Comparison of ENCODE assay signal across 8 cellular contexts in genomic region chr19:15379996-15380647, GRCh38. TPM values are rescaled to one million over a fixed set of nuclear protein-coding genes. Genes with fewer than 3 reads are reported as not detected.
DNase-seq lines count a peak whose midpoint lies in the region; ATAC-seq and TF ChIP-seq lines count a peak whose summit lies in the region.

No MANE protein-coding gene starts in this region.

- H3K4me3 ChIP-seq in dorsolateral prefrontal cortex: peak overlapping the region; percentile 52 to 100 (median 96)
- H3K4me3 ChIP-seq in mesenchymal stem cell (ENCODE audit: insufficient read depth in 1 of 2, low read depth in 1 of 2, low read length in 2 of 2): peak overlapping the region; percentile 73 to 86

- H2BK120ac ChIP-seq in mesenchymal stem cell (ENCODE audit: low read depth, low read length): peak overlapping the region; percentile 71

- H4K8ac ChIP-seq in mesenchymal stem cell (ENCODE audit: low read length): peak overlapping the region; percentile 63

- no peak overlapping the region for H2BK15ac ChIP-seq in mesenchymal stem cell (ENCODE audit: low read depth, poor library complexity, severe bottlenecking)

- ATAC-seq in HG03571 (IDR thresholded peaks at IDR 0.05; ENCODE audit: unreplicated experiment): peak; percentile 41

- DNase-seq in NCI-H1694 (lab: John Stamatoyannopoulos, UW): peak; percentile 53
- DNase-seq in NCI-H1694 treated with DMSO at 0.1 percent for 48 hours (lab: John Stamatoyannopoulos, UW): no peak
- DNase-seq in GM20000 (ENCODE audit: low spot score): peak; percentile 65
- DNase-seq in RPMI7951 (ENCODE audit: low read depth): peak; percentile 43
- no peak for DNase-seq in dorsolateral prefrontal cortex
- peak; percentile 51 for DNase-seq in mesenchymal stem cell
- peak; percentile 82 for DNase-seq in ureter (ENCODE audit: low spot score)

- H3K36me3 ChIP-seq in mesenchymal stem cell (ENCODE audit: control insufficient read depth in 1 of 2, insufficient read depth in 2 of 2, low read depth in 1 of 2, low read length in 2 of 2): peaks cover 7 to 20% of the 10 kb centered on the region in 2 experiments

- peak overlapping the region in 1 of 2 experiments; percentile 87 for H2BK12ac ChIP-seq in mesenchymal stem cell (ENCODE audit: low read length in 2 of 2)

- H2AK5ac ChIP-seq in mesenchymal stem cell (ENCODE audit: low read length, severe bottlenecking): no peak overlapping the region

- peaks cover 9% of the 10 kb centered on the region for H3K79me1 ChIP-seq in mesenchymal stem cell (replicated peaks; ENCODE audit: low read length, poor library complexity, severe bottlenecking)

- peak overlapping the region; percentile 90 to 91 for H3K4ac ChIP-seq in mesenchymal stem cell (ENCODE audit: low read depth in 1 of 2, low read length in 2 of 2)

- no peaks in the 10 kb centered on the region for H3K9me3 ChIP-seq in mesenchymal stem cell (ENCODE audit: control insufficient read depth, low read length)

- peak overlapping the region; percentile 22 for H4K91ac ChIP-seq in mesenchymal stem cell (ENCODE audit: low read length)

- peak overlapping the region in 1 of 2 experiments; percentile 100 for H3K14ac ChIP-seq in mesenchymal stem cell (ENCODE audit: low read length in 2 of 2)

- peak overlapping the region; percentile 90 for H3K9ac ChIP-seq in mesenchymal stem cell (ENCODE audit: low read length)

- 2% methylated on average over 29 of the region's 56 CpGs for WGBS in mesenchymal stem cell

- H3K18ac ChIP-seq in mesenchymal stem cell (ENCODE audit: low read depth in 1 of 2, low read length in 2 of 2): peak overlapping the region; percentile 89 to 96

- no peaks in the 10 kb centered on the region for H3K27me3 ChIP-seq in dorsolateral prefrontal cortex
- H3K27me3 ChIP-seq in mesenchymal stem cell (ENCODE audit: control insufficient read depth in 1 of 2, insufficient read depth in 1 of 2, low read length in 2 of 2): no peaks in the 10 kb centered on the region

- peak overlapping the region; percentile 87 for H3K4me2 ChIP-seq in mesenchymal stem cell (ENCODE audit: low read length, poor library complexity, severe bottlenecking)

- H3K27ac ChIP-seq in dorsolateral prefrontal cortex (peak overlapping the region in 58 of 59 donors; percentile 7 to 99 (median 94)), mesenchymal stem cell (ENCODE audit: low read length, poor library complexity, severe bottlenecking) (peak overlapping the region; percentile 64)

- peak overlapping the region in 1 of 2 experiments; percentile 50 for H3K23ac ChIP-seq in mesenchymal stem cell (ENCODE audit: low read length in 2 of 2)

- H2BK5ac ChIP-seq in mesenchymal stem cell (ENCODE audit: low read depth, low read length, poor library complexity, severe bottlenecking): peak overlapping the region; percentile 57

- TF ChIP-seq CTCF in GM20000 (IDR thresholded peaks at IDR 0.05; ENCODE audit: extremely low read depth, missing control alignments) (no peak), dorsolateral prefrontal cortex (IDR thresholded peaks at IDR 0.05 in 54 of 56, conservative IDR thresholded peaks at IDR 0.05 in 2 of 56; ENCODE audit: low read depth in 1 of 56, partially characterized antibody in 56 of 56) (peak in 9 of 56 donors; percentile 6 to 35 (median 12))

- intact Hi-C loops in dorsolateral prefrontal cortex (cut with DNase I): loop anchor here (1.0 to 10.0 kb wide), 5 partner anchors 39 to 175 kb away; partner anchors contain the start of gene BRD4 (in 1 of the 2)

- peak overlapping the region; percentile 91 for H2AFZ ChIP-seq in mesenchymal stem cell (ENCODE audit: low read depth, low read length)

- H3K4me1 ChIP-seq in mesenchymal stem cell (ENCODE audit: control insufficient read depth, insufficient read depth, low read depth, low read length): peaks cover 22% of the 10 kb centered on the region

RNA-seq across cellular contexts. Expression of gene AKAP8, which starts 0.5 kb away (rescaled TPM):
- 9.5 and 11.6 TPM in 2 replicates for total RNA-seq in RPMI7951 (2014; rRNA removed; shearing (Covaris generic))
- total RNA-seq in dorsolateral prefrontal cortex (10 to 100 TPM; 18.6 to 51.6 (median 29.6) TPM), ureter (69.7 TPM)
- polyA plus RNA-seq in mesenchymal stem cell (2013, experiment 1 of 2): 15.4 TPM
- polyA plus RNA-seq in mesenchymal stem cell (2013, experiment 2 of 2): 14.1 TPM

RNA-seq across cellular contexts. Expression of gene AKAP8L, which starts 38.7 kb away (rescaled TPM):
- 31.6 and 33.8 TPM in 2 replicates for total RNA-seq in RPMI7951 (2014; rRNA removed; shearing (Covaris generic))
- total RNA-seq in dorsolateral prefrontal cortex (100 to 1,000 TPM; 104 to 260 (median 142) TPM), ureter (133 TPM)
- polyA plus RNA-seq in mesenchymal stem cell (2013, experiment 1 of 2): 54.6 TPM
- 48.4 TPM for polyA plus RNA-seq in mesenchymal stem cell (2013, experiment 2 of 2)

RNA-seq across cellular contexts. Expression of gene BRD4, which starts 47.8 kb away (rescaled TPM):
- total RNA-seq in RPMI7951 (2014; rRNA removed; shearing (Covaris generic)): 8.3 and 9.1 TPM in 2 replicates
- 100 to 1,000 TPM in 99 of 120 experiments, 10 to 100 TPM in 21; 84.8 to 154 (median 112) TPM for total RNA-seq in dorsolateral prefrontal cortex
- 59.9 TPM for polyA plus RNA-seq in mesenchymal stem cell (2013, experiment 1 of 2)
- 57.1 TPM for polyA plus RNA-seq in mesenchymal stem cell (2013, experiment 2 of 2)
- 134 TPM for total RNA-seq in ureter

Comparison
In these comparisons a context has a peak if more than half of its experiments do, and no peak if none do; other contexts are left out.
1. DNase-seq: peak in NCI-H1694 (single experiment), GM20000 (single experiment), RPMI7951 (single experiment), mesenchymal stem cell (single experiment) and ureter (single experiment); none in NCI-H1694 treated with DMSO at 0.1 percent for 48 hours (single experiment) and dorsolateral prefrontal cortex (0 of 10).